1 cellular context compared by ENCODE assay signal in genomic region chr1:183081402-183082110, GRCh38.
TF ChIP-seq lines count a peak whose summit lies in the region.

No MANE protein-coding gene starts in this region.

TF ChIP-seq in HEK293, 187 proteins besides CTCF, POLR2A, EP300 and RAD21 (continued from another document and continues in another):
- TF ChIP-seq ZNF501 (tag by site-specific recombination; IDR thresholded peaks at IDR 0.05): peak; percentile 68; the same call in 1 of the 2 replicates
- TF ChIP-seq SP2 (tag by site-specific recombination; IDR thresholded peaks at IDR 0.05): no peak
- no peak for TF ChIP-seq ZNF747 (tag by site-specific recombination; IDR thresholded peaks at IDR 0.05)
- no peak for TF ChIP-seq ZFP41 (tag by site-specific recombination; IDR thresholded peaks at IDR 0.05; ENCODE audit: borderline replicate concordance)
- 0 out of 2 replicates have a peak, but pooled peaks have one; percentile 19 for TF ChIP-seq ZNF354C (tag by site-specific recombination; IDR thresholded peaks at IDR 0.05; ENCODE audit: borderline replicate concordance, low read depth)
- TF ChIP-seq KLF9 (tag by site-specific recombination; IDR thresholded peaks at IDR 0.05; ENCODE audit: low read depth): no peak
- TF ChIP-seq ZIC2 (tag by site-specific recombination; IDR thresholded peaks at IDR 0.05): no peak
- TF ChIP-seq SALL2 (tag by site-specific recombination; IDR thresholded peaks at IDR 0.05; ENCODE audit: borderline replicate concordance): no peak
- TF ChIP-seq OSR2 (tag by site-specific recombination; IDR thresholded peaks at IDR 0.05): no peak
- TF ChIP-seq AEBP2 (tag by site-specific recombination; IDR thresholded peaks at IDR 0.05; ENCODE audit: borderline replicate concordance): peak; percentile 74; the same call in 1 of the 2 replicates
- peak; percentile 32; the same call in 1 of the 2 replicates for TF ChIP-seq SP3 (tag by site-specific recombination; IDR thresholded peaks at IDR 0.05)
- TF ChIP-seq ZNF692 (tag by site-specific recombination; IDR thresholded peaks at IDR 0.05): no peak
- no peak for TF ChIP-seq HOXA7 (CRISPR knock-in tag; IDR thresholded peaks at IDR 0.05; ENCODE audit: borderline replicate concordance)
- TF ChIP-seq REST (tag by site-specific recombination; IDR thresholded peaks at IDR 0.05): peak; percentile 75
- TF ChIP-seq TCF7L2 (IDR thresholded peaks at IDR 0.05; ENCODE audit: borderline replicate concordance, low read depth, low read length): no peak
- 0 out of 2 replicates have a peak, but pooled peaks have one; percentile 35 for TF ChIP-seq ZNF639 (tag by site-specific recombination; IDR thresholded peaks at IDR 0.05)
- TF ChIP-seq HIC1 (tag by site-specific recombination; IDR thresholded peaks at IDR 0.05): no peak
- TF ChIP-seq ZNF514 (tag by site-specific recombination; IDR thresholded peaks at IDR 0.05): no peak
- TF ChIP-seq ZNF664 (tag by site-specific recombination; IDR thresholded peaks at IDR 0.05): peak; percentile 79
- peak; percentile 45; the same call in 1 of the 2 replicates for TF ChIP-seq GLI2 (tag by site-specific recombination; IDR thresholded peaks at IDR 0.05; ENCODE audit: borderline replicate concordance, low read depth)
- no peak for TF ChIP-seq ZNF148 (tag by site-specific recombination; IDR thresholded peaks at IDR 0.05; ENCODE audit: borderline replicate concordance)
- TF ChIP-seq KLF17 (tag by site-specific recombination; IDR thresholded peaks at IDR 0.05): no peak
- no peak for TF ChIP-seq ZNF621 (tag by site-specific recombination; IDR thresholded peaks at IDR 0.05)
- peak; percentile 74 for TF ChIP-seq ZFP37 (tag by site-specific recombination; IDR thresholded peaks at IDR 0.05)
- no peak for TF ChIP-seq ZNF23 (tag by site-specific recombination; IDR thresholded peaks at IDR 0.05; ENCODE audit: borderline replicate concordance)
- TF ChIP-seq ZNF600 (tag by site-specific recombination; IDR thresholded peaks at IDR 0.05): no peak
- TF ChIP-seq SP7 (tag by site-specific recombination; IDR thresholded peaks at IDR 0.05): no peak
- TF ChIP-seq ZNF623 (tag by site-specific recombination; IDR thresholded peaks at IDR 0.05): peak; percentile 83
- no peak for TF ChIP-seq ZNF610 (tag by site-specific recombination; IDR thresholded peaks at IDR 0.05; ENCODE audit: borderline replicate concordance)
- TF ChIP-seq PRDM4 (tag by site-specific recombination; IDR thresholded peaks at IDR 0.05): no peak
- TF ChIP-seq WT1 (tag by site-specific recombination; IDR thresholded peaks at IDR 0.05): no peak
- no peak for TF ChIP-seq ZSCAN18 (tag by site-specific recombination; IDR thresholded peaks at IDR 0.05)
- TF ChIP-seq ZBTB49 (tag by site-specific recombination; IDR thresholded peaks at IDR 0.05; ENCODE audit: low read depth): no peak
- TF ChIP-seq ZNF530 (tag by site-specific recombination; IDR thresholded peaks at IDR 0.05; ENCODE audit: low read depth): no peak; the same call in 1 of the 2 replicates
- TF ChIP-seq TRIM28 (IDR thresholded peaks at IDR 0.05; ENCODE audit: borderline replicate concordance, low read length): no peak
